Comparison of ENCODE assay signal across 8 cellular contexts in genomic region chr9:121201045-121201737, GRCh38. TPM values are rescaled to one million over a fixed set of nuclear protein-coding genes. Genes with fewer than 3 reads are reported as not detected.
A peak's percentile ranks its signal among the peaks of the same experiment; 100 is the strongest.
DNase-seq lines count a peak whose midpoint lies in the region; ATAC-seq and TF ChIP-seq lines count a peak whose summit lies in the region.

No MANE protein-coding gene starts in this region.

- intact Hi-C loops in CD8-positive, alpha-beta T cell (cut with DNase I, micrococcal nuclease): loop anchor here (1.0 to 5.0 kb wide), 13 partner anchors 12 to 624 kb away; partner anchors contain the start of genes FBXW2 (in 2 of the 2), MEGF9 (in 2 of the 2), PSMD5 (in 2 of the 2) and STOM (in 2 of the 2)
- intact Hi-C loops in naive thymus-derived CD4-positive, alpha-beta T cell (cut with micrococcal nuclease): loop anchor here (1.0 to 5.0 kb wide), 12 partner anchors 9 to 619 kb away; partner anchors contain the start of genes MEGF9 (in 2 of the 2), CDK5RAP2 (in 1 of the 2), PSMD5 (in 1 of the 2) and STOM (in 1 of the 2)

- H3K27ac ChIP-seq in CD8-positive, alpha-beta T cell (ENCODE audit: low read depth, low read length): peak overlapping the region; percentile 79
- H3K27ac ChIP-seq in epithelial cell of prostate: peak overlapping the region; percentile 80
- H3K27ac ChIP-seq in naive thymus-derived CD4-positive, alpha-beta T cell (ENCODE audit: low read depth, low read length): peak overlapping the region; percentile 92

- CTCF ChIA-PET in CD8-positive, alpha-beta T cell (lab: Charles Lee): interaction anchor here (0.6 to 4.6 kb wide), 4 partner anchors 11 to 221 kb away, joined by 3 to 24 read pairs (median 8); no protein-coding TSS in a partner anchor
- CTCF ChIA-PET in naive thymus-derived CD4-positive, alpha-beta T cell (lab: Charles Lee): interaction anchor here (0.6 to 1.2 kb wide), 4 partner anchors 11 to 355 kb away, joined by 3 to 10 read pairs (median 4); no protein-coding TSS in a partner anchor

- H3K27me3 ChIP-seq in CD8-positive, alpha-beta T cell (ENCODE audit: insufficient read depth, low read length): no peaks in the 10 kb centered on the region
- H3K27me3 ChIP-seq in naive thymus-derived CD4-positive, alpha-beta T cell (ENCODE audit: control insufficient read depth in 2 of 2, insufficient read depth in 2 of 2, low read length in 2 of 2): no peaks in the 10 kb centered on the region

- H3K4me3 ChIP-seq in CD8-positive, alpha-beta T cell (ENCODE audit: low read depth, low read length): peak overlapping the region; percentile 77
- H3K4me3 ChIP-seq in naive thymus-derived CD4-positive, alpha-beta T cell (ENCODE audit: low read length): peak overlapping the region; percentile 67

- H3K9me3 Mint-ChIP-seq in CD8-positive, alpha-beta T cell: no peaks in the 10 kb centered on the region
- H3K9me3 Mint-ChIP-seq in naive thymus-derived CD4-positive, alpha-beta T cell: peaks cover 0 to 5% (median 0%) of the 10 kb centered on the region in 11 donors
- no peaks in the 10 kb centered on the region for H3K9me3 Mint-ChIP-seq in stimulated activated naive CD8-positive, alpha-beta T cell treated with anti-CD3 and anti-CD28 coated beads, Interleukin-15, amount 100 ng/mL, for 72 hours

- peak overlapping the region; percentile 97 for H3K27ac Mint-ChIP-seq in CD8-positive, alpha-beta T cell
- peak overlapping the region; percentile 88 to 98 (median 95) for H3K27ac Mint-ChIP-seq in naive thymus-derived CD4-positive, alpha-beta T cell
- H3K27ac Mint-ChIP-seq in stimulated activated naive CD8-positive, alpha-beta T cell treated with anti-CD3 and anti-CD28 coated beads, Interleukin-15, amount 100 ng/mL, for 72 hours: peak overlapping the region; percentile 95

- peaks cover 59% of the 10 kb centered on the region for H3K4me1 Mint-ChIP-seq in CD8-positive, alpha-beta T cell (ENCODE audit: low read depth)
- H3K4me1 Mint-ChIP-seq in naive thymus-derived CD4-positive, alpha-beta T cell: peaks cover 37 to 62% (median 54%) of the 10 kb centered on the region in 7 donors
- peaks cover 51% of the 10 kb centered on the region for H3K4me1 Mint-ChIP-seq in stimulated activated naive CD8-positive, alpha-beta T cell treated with anti-CD3 and anti-CD28 coated beads, Interleukin-15, amount 100 ng/mL, for 72 hours

- no peak for TF ChIP-seq RAD21 in Ishikawa (IDR thresholded peaks at IDR 0.05; ENCODE audit: low read depth)

- H3K9me3 ChIP-seq in CD8-positive, alpha-beta T cell (ENCODE audit: low read length): no peaks in the 10 kb centered on the region
- no peaks in the 10 kb centered on the region for H3K9me3 ChIP-seq in naive thymus-derived CD4-positive, alpha-beta T cell (ENCODE audit: control insufficient read depth in 2 of 3, low read length in 3 of 3)

- DNase-seq in CD8-positive, alpha-beta T cell: peak; percentile 19 to 75 (median 43)
- peak in 2 of 3 experiments; percentile 14 to 28 for DNase-seq in activated CD8-positive, alpha-beta memory T cell treated with anti-CD3 and anti-CD28 coated beads for 48 hours (ENCODE audit: low read depth in 2 of 3, low spot score in 2 of 3)
- DNase-seq in epithelial cell of prostate (ENCODE audit: low read depth, low spot score) (no peak), islet precursor cell (no peak)
- peak; percentile 33 to 76 (median 40) for DNase-seq in naive thymus-derived CD4-positive, alpha-beta T cell
- peak; percentile 54 to 57 for DNase-seq in stimulated activated naive CD8-positive, alpha-beta T cell treated with anti-CD3 and anti-CD28 coated beads, Interleukin-15, amount 100 ng/mL, for 72 hours

- POLR2A ChIA-PET in CD8-positive, alpha-beta T cell (lab: Charles Lee): interaction anchor here (0.7 to 1.6 kb wide), 11 partner anchors 10 to 489 kb away, joined by 3 to 14 read pairs (median 3); partner anchors contain the start of gene FBXW2
- POLR2A ChIA-PET in naive thymus-derived CD4-positive, alpha-beta T cell (lab: Charles Lee): interaction anchor here (0.8 to 5.0 kb wide), 15 partner anchors 9 to 408 kb away, joined by 3 to 45 read pairs (median 8); partner anchors contain the start of gene FBXW2

- no peak for TF ChIP-seq EP300 in Ishikawa (IDR thresholded peaks at IDR 0.05; ENCODE audit: borderline replicate concordance)

- H3K27me3 Mint-ChIP-seq in CD8-positive, alpha-beta T cell (ENCODE audit: low read depth): no peaks in the 10 kb centered on the region
- peaks cover 0 to 3% (median 0%) of the 10 kb centered on the region in 5 donors for H3K27me3 Mint-ChIP-seq in naive thymus-derived CD4-positive, alpha-beta T cell
- no peaks in the 10 kb centered on the region for H3K27me3 Mint-ChIP-seq in stimulated activated naive CD8-positive, alpha-beta T cell treated with anti-CD3 and anti-CD28 coated beads, Interleukin-15, amount 100 ng/mL, for 72 hours

- no peak for TF ChIP-seq CTCF in CD8-positive, alpha-beta T cell (IDR thresholded peaks at IDR 0.05)

- peak overlapping the region; percentile 96 for H3K4me3 Mint-ChIP-seq in CD8-positive, alpha-beta T cell
- H3K4me3 Mint-ChIP-seq in naive thymus-derived CD4-positive, alpha-beta T cell: peak overlapping the region; percentile 79 to 100 (median 94)
- peak overlapping the region; percentile 96 for H3K4me3 Mint-ChIP-seq in stimulated activated naive CD8-positive, alpha-beta T cell treated with anti-CD3 and anti-CD28 coated beads, Interleukin-15, amount 100 ng/mL, for 72 hours

- no peaks in the 10 kb centered on the region for H3K36me3 ChIP-seq in CD8-positive, alpha-beta T cell (ENCODE audit: insufficient read depth, low read length)
- H3K36me3 ChIP-seq in naive thymus-derived CD4-positive, alpha-beta T cell (ENCODE audit: control insufficient read depth in 2 of 3, insufficient read depth in 3 of 3, low read length in 3 of 3): peaks cover 0 to 4% (median 0%) of the 10 kb centered on the region in 3 experiments

- peaks cover 9% of the 10 kb centered on the region for H3K36me3 Mint-ChIP-seq in CD8-positive, alpha-beta T cell
- peaks cover 0 to 9% (median 0%) of the 10 kb centered on the region in 5 donors for H3K36me3 Mint-ChIP-seq in naive thymus-derived CD4-positive, alpha-beta T cell

- ATAC-seq in CD8-positive, alpha-beta T cell: peak; percentile 13
- ATAC-seq in GM21423 (IDR thresholded peaks at IDR 0.05; ENCODE audit: unreplicated experiment): peak; percentile 24
- ATAC-seq in naive thymus-derived CD4-positive, alpha-beta T cell: peak; percentile 15
- peak; percentile 55 for ATAC-seq in stimulated activated naive CD8-positive, alpha-beta T cell treated with anti-CD3 and anti-CD28 coated beads, Interleukin-15, amount 100 ng/mL, for 72 hours

- peaks cover 47% of the 10 kb centered on the region for H3K4me1 ChIP-seq in CD8-positive, alpha-beta T cell (ENCODE audit: insufficient read depth, low read length)
- H3K4me1 ChIP-seq in naive thymus-derived CD4-positive, alpha-beta T cell (ENCODE audit: control insufficient read depth in 2 of 2, insufficient read depth in 2 of 2, low read length in 2 of 2): peaks cover 31 to 40% of the 10 kb centered on the region in 2 donors

TF ChIP-seq in Ishikawa, 13 proteins besides CTCF, POLR2A, EP300 and RAD21:
- TF ChIP-seq USF1 (IDR thresholded peaks at IDR 0.05): 0 out of 2 replicates have a peak, but pooled peaks have one; percentile 6
- no peak for TF ChIP-seq NFIC (IDR thresholded peaks at IDR 0.05)
- peak; percentile 65 for TF ChIP-seq EGR1 (IDR thresholded peaks at IDR 0.05)
- no peak for TF ChIP-seq REST (IDR thresholded peaks at IDR 0.05; ENCODE audit: low read depth)
- no peak for TF ChIP-seq CEBPB (IDR thresholded peaks at IDR 0.05)
- TF ChIP-seq, protein P1, sequence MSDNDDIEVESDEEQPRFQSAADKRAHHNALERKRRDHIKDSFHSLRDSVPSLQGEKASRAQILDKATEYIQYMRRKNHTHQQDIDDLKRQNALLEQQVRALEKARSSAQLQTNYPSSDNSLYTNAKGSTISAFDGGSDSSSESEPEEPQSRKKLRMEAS (IDR thresholded peaks at IDR 0.05): no peak
- no peak for TF ChIP-seq CREB1 (IDR thresholded peaks at IDR 0.05; ENCODE audit: low read depth)
- TF ChIP-seq TEAD4 (IDR thresholded peaks at IDR 0.05): no peak

RNA-seq across cellular contexts. Expression of gene RAB14, which starts 0.5 kb away (rescaled TPM):
- total RNA-seq in CD8-positive, alpha-beta T cell: 10 to 100 TPM; 58.8 to 60.4 TPM
- total RNA-seq in naive thymus-derived CD4-positive, alpha-beta T cell: 10 to 100 TPM; 43.9 to 66.5 (median 60.7) TPM
- 10 to 100 TPM; 30.5 to 38.7 TPM for polyA plus RNA-seq in naive thymus-derived CD4-positive, alpha-beta T cell

Comparison
In these comparisons a context has a peak if more than half of its experiments do, and no peak if none do; other contexts are left out.
1. DNase-seq: peak in CD8-positive, alpha-beta T cell (7 of 7), activated CD8-positive, alpha-beta memory T cell treated with anti-CD3 and anti-CD28 coated beads for 48 hours (2 of 3), naive thymus-derived CD4-positive, alpha-beta T cell (9 of 9) and stimulated activated naive CD8-positive, alpha-beta T cell treated with anti-CD3 and anti-CD28 coated beads, Interleukin-15, amount 100 ng/mL, for 72 hours (2 of 2); none in epithelial cell of prostate (single experiment) and islet precursor cell (single experiment).
2. Peak in every context shown above with its lines, with median percentiles within 50 percentile points of each other: ATAC-seq, H3K27ac ChIP-seq, H3K27ac Mint-ChIP-seq and H3K4me3 Mint-ChIP-seq.